Comparison of ENCODE assay signal across 8 cellular contexts in genomic region chr1:214328770-214329455, GRCh38. TPM values are rescaled to one million over a fixed set of nuclear protein-coding genes. Genes with fewer than 3 reads are reported as not detected.
DNase-seq lines count a peak whose midpoint lies in the region; ATAC-seq and TF ChIP-seq lines count a peak whose summit lies in the region.

No MANE protein-coding gene starts in this region.

- peaks cover 15% of the 10 kb centered on the region; the same call in 1 of the 2 replicates for H3K4me1 ChIP-seq in PC-9 (replicated peaks; ENCODE audit: insufficient read depth)
- H3K4me1 ChIP-seq in neuronal stem cell (ENCODE audit: control insufficient read depth in 2 of 2, insufficient read depth in 1 of 2, low read depth in 1 of 2, low read length in 2 of 2), result peaks cover 0 to 5% of the 10 kb centered on the region in 2 donors

- DNase-seq in Daoy (ENCODE audit: low read depth) (peak; percentile 83), PC-9 (peak; percentile 68 to 78), fibroblast of mammary gland (ENCODE audit: low read depth) (peak; percentile 81), neuronal stem cell (ENCODE audit: low spot score) (peak; percentile 74), stromal cell of bone marrow (ENCODE audit: low read depth) (peak; percentile 64)
- peak; percentile 58 for DNase-seq in Jurkat, Clone E6-1 (ENCODE audit: low read depth, low spot score)
- DNase-seq in activated T-cell treated with anti-CD3 and anti-CD28 coated beads, Interleukin-2, amount 50 U/mL, for 4 hours, result peak; percentile 73

- TF ChIP-seq CTCF in PC-9 (conservative IDR thresholded peaks at IDR 0.05) (peak; percentile 89), fibroblast of mammary gland (conservative IDR thresholded peaks at IDR 0.05; ENCODE audit: control insufficient read depth, insufficient read depth, low read depth, low read length) (peak; percentile 97)

- no peak overlapping the region for H2BK120ac ChIP-seq in neuronal stem cell (ENCODE audit: low read depth, low read length)

- H4K8ac ChIP-seq in neuronal stem cell (ENCODE audit: low read depth, low read length), result no peak overlapping the region

- no peak overlapping the region for H2AFZ ChIP-seq in PC-9
- no peak overlapping the region for H2AFZ ChIP-seq in neuronal stem cell (ENCODE audit: low read length)

- H3K27me3 ChIP-seq in PC-9 (ENCODE audit: insufficient read depth, low read depth), result no peaks in the 10 kb centered on the region
- no peaks in the 10 kb centered on the region for H3K27me3 ChIP-seq in neuronal stem cell (ENCODE audit: control insufficient read depth in 3 of 3, insufficient read depth in 3 of 3, low read depth in 1 of 3, low read length in 3 of 3)

- no peak overlapping the region for H2BK15ac ChIP-seq in neuronal stem cell (ENCODE audit: low read length)

- no peak overlapping the region for H3K4ac ChIP-seq in neuronal stem cell (ENCODE audit: low read length)

- no peaks in the 10 kb centered on the region for H3K79me2 ChIP-seq in PC-9 (ENCODE audit: low read depth)

- no peak overlapping the region for H2BK5ac ChIP-seq in neuronal stem cell (ENCODE audit: low read length)

- H3K14ac ChIP-seq in neuronal stem cell (ENCODE audit: low read length), result no peak overlapping the region

- no peak overlapping the region for H3K4me3 Mint-ChIP-seq in activated T-cell treated with anti-CD3 and anti-CD28 coated beads, Interleukin-2, amount 50 U/mL, for 4 hours

- H3K36me3 ChIP-seq in PC-9 (ENCODE audit: low read depth) (no peaks in the 10 kb centered on the region), neuronal stem cell (replicated peaks in 1 of 2; ENCODE audit: control insufficient read depth in 2 of 2, insufficient read depth in 2 of 2, low read length in 2 of 2) (peaks cover 0 to 39% of the 10 kb centered on the region in 2 donors)

- no peak overlapping the region for H3K18ac ChIP-seq in neuronal stem cell (ENCODE audit: low read length)

- no TSS peak for BruUV-seq in PC-9 (replicated peaks; lab: Mats Ljungman, UMichigan)

- H3K36me3 Mint-ChIP-seq in activated T-cell treated with anti-CD3 and anti-CD28 coated beads, Interleukin-2, amount 50 U/mL, for 4 hours (ENCODE audit: insufficient read depth), result peaks cover 11% of the 10 kb centered on the region

- H3K4me1 Mint-ChIP-seq in activated T-cell treated with anti-CD3 and anti-CD28 coated beads, Interleukin-2, amount 50 U/mL, for 4 hours (ENCODE audit: low read depth), result peaks cover 3% of the 10 kb centered on the region

- intact Hi-C loops in PC-9 (cut with micrococcal nuclease; ENCODE audit: unreplicated experiment), result loop anchor here (1.0 to 10.0 kb wide), 6 partner anchors 68 to 1207 kb away; no protein-coding TSS in a partner anchor

- no peak overlapping the region for H2BK12ac ChIP-seq in neuronal stem cell (ENCODE audit: low read length)

- H3K23ac ChIP-seq in neuronal stem cell (ENCODE audit: low read depth, low read length, poor library complexity), result no peak overlapping the region

- H3K9ac ChIP-seq in neuronal stem cell (ENCODE audit: low read depth, low read length, poor library complexity), result no peak overlapping the region

- H3F3A ChIP-seq in PC-9 (ENCODE audit: insufficient read depth, low read depth), result peaks cover 16% of the 10 kb centered on the region; the same call in 1 of the 2 replicates

- H3K79me1 ChIP-seq in neuronal stem cell (ENCODE audit: low read depth, low read length), result no peaks in the 10 kb centered on the region

- POLR2A ChIA-PET in PC-9 (lab: Charles Lee; ENCODE audit: unreplicated experiment), result no interaction called here

- H3K9me2 ChIP-seq in PC-9 (ENCODE audit: insufficient read depth), result no peaks in the 10 kb centered on the region

- no peaks in the 10 kb centered on the region for H4K20me1 ChIP-seq in PC-9 (ENCODE audit: insufficient read depth)

- no peak overlapping the region for H2AK5ac ChIP-seq in neuronal stem cell (ENCODE audit: low read depth, low read length)

- H3K4me2 ChIP-seq in PC-9 (no peak overlapping the region), neuronal stem cell (ENCODE audit: insufficient read depth, low read length, poor library complexity, severe bottlenecking) (no peak overlapping the region)

- peak; percentile 92 for ATAC-seq in GM21723 (IDR thresholded peaks at IDR 0.05; ENCODE audit: unreplicated experiment)
- ATAC-seq in activated T-cell treated with anti-CD3 and anti-CD28 coated beads, Interleukin-2, amount 50 U/mL, for 4 hours, result peak; percentile 94 to 98

- H3K27ac ChIP-seq in PC-9 (no peak overlapping the region), neuronal stem cell (replicated peaks; ENCODE audit: low read length) (no peak overlapping the region)

- no peaks in the 10 kb centered on the region for H3K9me3 ChIP-seq in PC-9 (ENCODE audit: insufficient read depth, low read depth)
- no peaks in the 10 kb centered on the region for H3K9me3 ChIP-seq in neuronal stem cell (replicated peaks in 1 of 2; ENCODE audit: control insufficient read depth in 2 of 2, insufficient read depth in 1 of 2, low read depth in 1 of 2, low read length in 2 of 2)

- H4K91ac ChIP-seq in neuronal stem cell (ENCODE audit: low read depth, low read length, poor library complexity), result no peak overlapping the region

- CTCF ChIA-PET in PC-9 (lab: Charles Lee), result interaction anchor here (1.4 to 3.9 kb wide), 4 partner anchors 67 to 244 kb away, joined by 3 to 73 read pairs (median 14); no protein-coding TSS in a partner anchor

- no peaks in the 10 kb centered on the region for H3K9me3 Mint-ChIP-seq in activated T-cell treated with anti-CD3 and anti-CD28 coated beads, Interleukin-2, amount 50 U/mL, for 4 hours

- no peak overlapping the region for H3K4me3 ChIP-seq in Jurkat, Clone E6-1 (ENCODE audit: low read length)
- H3K4me3 ChIP-seq in PC-9, result no peak overlapping the region
- no peak overlapping the region for H3K4me3 ChIP-seq in fibroblast of mammary gland (ENCODE audit: control insufficient read depth, low read depth, low read length)
- H3K4me3 ChIP-seq in neuronal stem cell (ENCODE audit: low read length in 2 of 2), result no peak overlapping the region

- no peaks in the 10 kb centered on the region for H3K27me3 Mint-ChIP-seq in activated T-cell treated with anti-CD3 and anti-CD28 coated beads, Interleukin-2, amount 50 U/mL, for 4 hours (ENCODE audit: low read depth)

- no CpG with 5 or more reads among the region's 11 CpGs for WGBS in neuronal stem cell (ENCODE audit: extremely low coverage in 2 of 2, insufficient read length in 2 of 2, insufficient replicate concordance in 1 of 2), 2 donors

RNA-seq across cellular contexts. Expression of gene SMYD2, which starts 48.0 kb away (rescaled TPM):
- 38.8 and 42.4 TPM in 2 replicates for total RNA-seq in Daoy (2014; rRNA removed; shearing (Covaris generic))
- 68.9 TPM for polyA plus RNA-seq in Jurkat, Clone E6-1 (2012; ENCODE audit: insufficient read depth, insufficient read length)
- total RNA-seq in PC-9 (2021), result 36.4 and 41.2 TPM in 2 replicates
- total RNA-seq in activated T-cell treated with anti-CD3 and anti-CD28 coated beads, Interleukin-2, amount 50 U/mL, for 4 hours, result 10 to 100 TPM; 15.6 to 21.9 (median 18.4) TPM
- polyA plus RNA-seq in neuronal stem cell (2013, experiment 1 of 2), result 14.4 TPM
- 14.7 TPM for polyA plus RNA-seq in neuronal stem cell (2013, experiment 2 of 2)
